ENCODE assay signal across 8 cellular contexts in genomic region chr2:212892193-212892592, GRCh38.
DNase-seq lines count a peak whose midpoint lies in the region; ATAC-seq and TF ChIP-seq lines count a peak whose summit lies in the region.

No MANE protein-coding gene starts in this region.

- H3K27me3 ChIP-seq in brain microvascular endothelial cell (replicated peaks) = no peaks in the 10 kb centered on the region
- no peaks in the 10 kb centered on the region for H3K27me3 ChIP-seq in aorta (ENCODE audit: control insufficient read depth in 1 of 2, insufficient read depth in 2 of 2, low read length in 1 of 2)

- TF ChIP-seq CTCF in GM10266 (IDR thresholded peaks at IDR 0.05; ENCODE audit: control insufficient read depth, insufficient read depth, low read depth, missing control alignments) = peak; percentile 26
- TF ChIP-seq CTCF in LNCaP clone FGC (IDR thresholded peaks at IDR 0.05; ENCODE audit: control insufficient read depth, extremely low read depth, insufficient read depth) = peak; percentile 45
- TF ChIP-seq CTCF in brain microvascular endothelial cell (IDR thresholded peaks at IDR 0.05; ENCODE audit: low read depth, low read length, missing control alignments) = peak; percentile 62
- TF ChIP-seq CTCF in nephron (IDR thresholded peaks at IDR 0.05; ENCODE audit: unreplicated experiment in 3 of 3) = peak; percentile 21 to 33 (median 22)

- peaks cover 9% of the 10 kb centered on the region for H3K4me1 Mint-ChIP-seq in nephron

- H3K27ac ChIP-seq in brain microvascular endothelial cell (no peak overlapping the region), aorta (ENCODE audit: low read depth in 1 of 2, low read length in 2 of 2) (no peak overlapping the region)

- no peak overlapping the region for H3K4me3 ChIP-seq in LNCaP clone FGC (ENCODE audit: low read depth, low read length)
- H3K4me3 ChIP-seq in brain microvascular endothelial cell (ENCODE audit: low read depth, low read length) = no peak overlapping the region
- no peak overlapping the region for H3K4me3 ChIP-seq in aorta (ENCODE audit: low read length in 2 of 2)

- WGBS in aorta, 2 donors = 39 to 48% methylated on average over 3 of the region's 3 CpGs

- H3K9me3 Mint-ChIP-seq in nephron = no peaks in the 10 kb centered on the region

- intact Hi-C loops in aorta (cut with DNase I) = no loop called here

- H3K27ac Mint-ChIP-seq in nephron = no peak overlapping the region

- H3K36me3 Mint-ChIP-seq in nephron (ENCODE audit: low read depth) = no peaks in the 10 kb centered on the region

- no peaks in the 10 kb centered on the region for H3K36me3 ChIP-seq in brain microvascular endothelial cell (replicated peaks)
- H3K36me3 ChIP-seq in aorta (ENCODE audit: control insufficient read depth in 1 of 2, insufficient read depth in 2 of 2, low read length in 1 of 2) = no peaks in the 10 kb centered on the region

- DNase-seq in GM10266 (ENCODE audit: extremely low spot score) (no peak), LNCaP clone FGC (ENCODE audit: low read depth) (no peak), brain microvascular endothelial cell (peak; percentile 40), cortex of kidney (lab: John Stamatoyannopoulos, UW) (no peak), aorta (no peak)

- in situ Hi-C loops in brain microvascular endothelial cell (cut with HindIII; ENCODE audit: low pct_ligation_motif_present, low sequenced_read_pairs) = no loop called here

- ATAC-seq in HG03039 (IDR thresholded peaks at IDR 0.05; ENCODE audit: unreplicated experiment) (no peak), GM19455 (IDR thresholded peaks at IDR 0.05; ENCODE audit: unreplicated experiment) (no peak), aorta (ENCODE audit: low FRiP score) (no peak)

- H3K4me3 Mint-ChIP-seq in nephron = no peak overlapping the region

- no peaks in the 10 kb centered on the region for H3K4me1 ChIP-seq in aorta (ENCODE audit: control insufficient read depth in 1 of 2, insufficient read depth in 2 of 2, low read length in 2 of 2)

- H3K27me3 Mint-ChIP-seq in nephron (ENCODE audit: low read depth) = no peaks in the 10 kb centered on the region

- H3K9me3 ChIP-seq in aorta (ENCODE audit: control insufficient read depth, low read length) = peaks cover 2% of the 10 kb centered on the region
